In the genomic region with DNA sequence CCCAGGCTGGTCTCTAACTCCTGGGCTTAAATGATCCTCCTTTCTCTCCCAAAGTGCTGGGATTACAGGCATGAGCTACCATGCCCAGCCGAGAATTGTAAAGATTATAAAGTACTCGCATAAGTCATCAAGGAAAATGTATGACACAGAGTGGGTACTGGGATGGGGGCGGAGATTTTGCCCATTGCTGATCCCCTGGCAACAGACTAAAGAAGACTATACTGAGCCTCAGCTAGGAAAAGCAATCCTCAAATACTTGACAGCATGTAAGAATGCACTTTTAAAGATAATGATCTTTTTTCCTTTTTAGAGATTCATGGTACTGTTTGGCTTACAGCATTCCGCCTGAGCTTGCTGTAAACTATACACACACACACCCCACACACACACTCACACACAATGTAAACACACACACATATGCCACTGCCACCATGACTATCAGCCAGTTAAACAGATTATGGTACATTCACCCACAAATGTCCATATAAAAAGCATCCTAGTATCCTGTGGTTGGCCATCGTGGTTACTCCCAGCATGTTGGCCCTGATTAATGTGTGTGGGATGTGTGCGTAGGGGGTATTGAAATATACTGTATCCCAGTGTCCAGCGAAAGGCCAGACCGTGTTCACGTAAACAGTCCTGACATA, we compare ENCODE assay signal across 27 cellular contexts.
DNase-seq lines count a peak whose midpoint lies in the region; ATAC-seq, FAIRE-seq and TF ChIP-seq lines count a peak whose summit lies in the region.
"Had no signal": no experiment of that assay in that cellular context is flagged by ENCODE, and none has a peak within 500 bp of the region (broad histone marks: within the 10 kb centered on the region; RNA-seq: fewer than 3 reads in every experiment).

No MANE protein-coding gene starts in this region.

- no peak for TF ChIP-seq RAD21 in K562 (CRISPR knock-in tag; conservative IDR thresholded peaks at IDR 0.05 in 1 of 2, IDR thresholded peaks at IDR 0.05 in 1 of 2)

- POLR2A ChIA-PET in K562 (lab: Yijun Ruan, JAX): interaction anchor here (0.6 to 1.3 kb wide), 2 partner anchors 18 to 1394 kb away, joined by 4 read pairs; no protein-coding TSS in a partner anchor

- H3K27me3 ChIP-seq in MG63 (no peaks in the 10 kb centered on the region), K562 (ENCODE audit: control insufficient read depth in 2 of 2, insufficient read depth in 2 of 2, low read length in 2 of 2) (no peaks in the 10 kb centered on the region)
- H3K27me3 ChIP-seq: colonic mucosa, foreskin keratinocyte, uterus had no signal

- no peak for TF ChIP-seq EP300 in K562 (IDR thresholded peaks at IDR 0.05; ENCODE audit: low read length)

- CTCF ChIA-PET in K562 (lab: Yijun Ruan, JAX; ENCODE audit: low intra/inter-chr PET ratio): no interaction called here

- H3K4me3 Mint-ChIP-seq in nephron: no peak overlapping the region
- H3K4me3 Mint-ChIP-seq: activated CD4-positive, alpha-beta T cell treated with anti-CD3 and anti-CD28 coated beads, Interleukin-2, amount 10 ng/mL, durations not matched to agents 7 days and 5 days; activated naive CD8-positive, alpha-beta T cell treated with anti-CD3 and anti-CD28 coated beads, Interleukin-2, amount 50 U/mL, for 24 hours; activated T-cell treated with anti-CD3 and anti-CD28 coated beads, Interleukin-2, amount 50 U/mL, for 4 hours; CD14-positive monocyte; stimulated activated naive CD8-positive, alpha-beta T cell treated with anti-CD3 and anti-CD28 coated beads, Interleukin-15, Interleukin-2, amounts not matched to agents 100 ng/mL and 50 ng/mL, for 24 hours had no signal

- peaks cover 21% of the 10 kb centered on the region for H3K4me1 Mint-ChIP-seq in nephron
- H3K4me1 Mint-ChIP-seq: activated CD4-positive, alpha-beta T cell treated with anti-CD3 and anti-CD28 coated beads, Interleukin-2, amount 10 ng/mL, durations not matched to agents 7 days and 5 days; activated naive CD8-positive, alpha-beta T cell treated with anti-CD3 and anti-CD28 coated beads, Interleukin-2, amount 50 U/mL, for 24 hours; CD14-positive monocyte had no signal

- no TSS peak for BruUV-seq in K562 (replicated peaks; lab: Mats Ljungman, UMichigan)

- H2AFZ ChIP-seq in K562 (ENCODE audit: low read depth, low read length): peak overlapping the region; percentile 38

- peak overlapping the region in 2 of 3 experiments; percentile 32 to 40 for H3K27ac Mint-ChIP-seq in nephron
- H3K27ac Mint-ChIP-seq: activated CD4-positive, alpha-beta T cell treated with anti-CD3 and anti-CD28 coated beads, Interleukin-2, amount 10 ng/mL, durations not matched to agents 7 days and 5 days; activated naive CD8-positive, alpha-beta T cell treated with anti-CD3 and anti-CD28 coated beads, Interleukin-2, amount 50 U/mL, for 24 hours; CD14-positive monocyte; stimulated activated naive CD8-positive, alpha-beta T cell treated with anti-CD3 and anti-CD28 coated beads, Interleukin-15, Interleukin-2, amounts not matched to agents 100 ng/mL and 50 ng/mL, for 24 hours had no signal

- H3K4me3 ChIP-seq in MG63: no peak overlapping the region
- H3K4me3 ChIP-seq in K562: no peak overlapping the region
- H3K4me3 ChIP-seq: colonic mucosa, left ventricle myocardium inferior, thoracic aorta, uterus had no signal

- peaks cover 15 to 78% of the 10 kb centered on the region in 2 experiments for H3K4me1 ChIP-seq in K562 (replicated peaks in 1 of 2; ENCODE audit: control insufficient read depth in 2 of 2, insufficient read depth in 2 of 2, low read length in 2 of 2)
- H3K4me1 ChIP-seq: colonic mucosa, foreskin keratinocyte, left ventricle myocardium inferior, uterus had no signal

- H3K79me2 ChIP-seq in K562 (ENCODE audit: control insufficient read depth, insufficient read depth, low read length): peaks cover 99% of the 10 kb centered on the region

- H3K27me3 Mint-ChIP-seq in nephron (ENCODE audit: low read depth): no peaks in the 10 kb centered on the region
- H3K27me3 Mint-ChIP-seq: activated CD4-positive, alpha-beta T cell treated with anti-CD3 and anti-CD28 coated beads, Interleukin-2, amount 10 ng/mL, durations not matched to agents 7 days and 5 days; activated naive CD8-positive, alpha-beta T cell treated with anti-CD3 and anti-CD28 coated beads, Interleukin-2, amount 50 U/mL, for 24 hours; stimulated activated naive CD8-positive, alpha-beta T cell treated with anti-CD3 and anti-CD28 coated beads, Interleukin-15, Interleukin-2, amounts not matched to agents 100 ng/mL and 50 ng/mL, for 24 hours had no signal

- peak overlapping the region; percentile 84 for H3K4me2 ChIP-seq in K562 (ENCODE audit: insufficient read depth, low read length)

- H3K9me3 Mint-ChIP-seq in nephron: peaks cover 11% of the 10 kb centered on the region
- H3K9me3 Mint-ChIP-seq: activated CD4-positive, alpha-beta T cell treated with anti-CD3 and anti-CD28 coated beads, Interleukin-2, amount 10 ng/mL, durations not matched to agents 7 days and 5 days; activated naive CD8-positive, alpha-beta T cell treated with anti-CD3 and anti-CD28 coated beads, Interleukin-2, amount 50 U/mL, for 24 hours; activated T-cell treated with anti-CD3 and anti-CD28 coated beads, Interleukin-2, amount 50 U/mL, for 4 hours; stimulated activated naive CD8-positive, alpha-beta T cell treated with anti-CD3 and anti-CD28 coated beads, Interleukin-15, Interleukin-2, amounts not matched to agents 100 ng/mL and 50 ng/mL, for 24 hours had no signal

- H3K36me3 ChIP-seq in MG63: no peaks in the 10 kb centered on the region
- H3K36me3 ChIP-seq in K562 (ENCODE audit: control insufficient read depth, insufficient read depth, low read length): peaks cover 13% of the 10 kb centered on the region; the same call in 2 of the 3 replicates
- H3K36me3 ChIP-seq: colonic mucosa, left ventricle myocardium inferior, thoracic aorta, uterus had no signal

- in situ Hi-C loops in K562 (cut with MboI): no loop called here

- peak; percentile 76 for FAIRE-seq in K562 (lab: Jason Lieb, UNC)
- FAIRE-seq: D721Med, islet of Langerhans had no signal

- H3K9me1 ChIP-seq in K562 (ENCODE audit: control insufficient read depth, insufficient read depth, low read length): no peaks in the 10 kb centered on the region

- H3K9ac ChIP-seq in K562 (ENCODE audit: insufficient read depth in 1 of 2, low read depth in 2 of 2, low read length in 2 of 2): peak overlapping the region in 1 of 2 experiments; percentile 67; a peak in 2 of 4 replicates

- WGBS in K562 (ENCODE audit: insufficient coverage, low coverage, missing lambda C conversion rate): 10% methylated on average over 8 of the region's 9 CpGs

- H3K36me3 Mint-ChIP-seq in nephron (ENCODE audit: low read depth): no peaks in the 10 kb centered on the region
- H3K36me3 Mint-ChIP-seq: CD14-positive monocyte had no signal

- no peaks in the 10 kb centered on the region for H4K20me1 ChIP-seq in K562 (replicated peaks; ENCODE audit: control insufficient read depth, insufficient read depth, low read length)

- intact Hi-C loops in K562 (cut with micrococcal nuclease): no loop called here

- DNase-seq in ELR (ENCODE audit: low read depth) (peak; percentile 13), MG63 (peak; percentile 47), K562 (ENCODE audit: extremely low read depth in 1 of 4, low spot score in 3 of 4) (no peak), NCI-H1436 (lab: John Stamatoyannopoulos, UW) (no peak)
- DNase-seq in activated CD4-positive, alpha-beta T cell treated with anti-CD3 and anti-CD28 coated beads, Interleukin-2, amount 50 U/mL, for 48 hours: no peak
- DNase-seq in activated CD4-positive, alpha-beta T cell treated with anti-CD3 and anti-CD28 coated beads for 1 hour: no peak
- DNase-seq: activated CD4-positive, alpha-beta T cell treated with anti-CD3 and anti-CD28 coated beads, Interleukin-2, amount 10 ng/mL, durations not matched to agents 7 days and 5 days; activated gamma-delta T cell treated with Interleukin-2 at 50 U/mL for 16 hours; activated naive CD8-positive, alpha-beta T cell treated with anti-CD3 and anti-CD28 coated beads, Interleukin-2, amount 50 U/mL, for 24 hours; activated T-cell treated with anti-CD3 and anti-CD28 coated beads, Interleukin-2, amount 50 U/mL, for 4 hours; colonic mucosa; effector memory CD4-positive, alpha-beta T cell; foreskin keratinocyte; GOT3; left ventricle myocardium inferior; NCI-H1417; NCI-H2081; NCI-H774; nucleus accumbens; uterus had no signal

- ATAC-seq in K562: peak; percentile 34
- ATAC-seq in GM21447 (IDR thresholded peaks at IDR 0.05; ENCODE audit: unreplicated experiment): no peak
- ATAC-seq: activated naive CD8-positive, alpha-beta T cell treated with anti-CD3 and anti-CD28 coated beads, Interleukin-2, amount 50 U/mL, for 24 hours; activated T-cell treated with anti-CD3 and anti-CD28 coated beads, Interleukin-2, amount 50 U/mL, for 4 hours; foreskin keratinocyte had no signal

- TF ChIP-seq CTCF in K562 (IDR thresholded peaks at IDR 0.05 in 2 of 3, conservative IDR thresholded peaks at IDR 0.05 in 1 of 3; ENCODE audit: insufficient read depth in 2 of 3, low read depth in 1 of 3, low read length in 3 of 3): no peak
- TF ChIP-seq CTCF in nephron (IDR thresholded peaks at IDR 0.05; ENCODE audit: unreplicated experiment in 3 of 3): no peak

- H3K27ac ChIP-seq in K562 (ENCODE audit: extremely low read depth, low read depth, low read length): peak overlapping the region; percentile 87
- H3K27ac ChIP-seq: colonic mucosa, foreskin keratinocyte, left ventricle myocardium inferior, thoracic aorta, uterus had no signal

- TF ChIP-seq POLR2A in K562 (conservative IDR thresholded peaks at IDR 0.05): no peak

- H3K9me3 ChIP-seq in MG63 (no peaks in the 10 kb centered on the region), K562 (replicated peaks; ENCODE audit: control insufficient read depth, insufficient read depth, low read depth, low read length) (no peaks in the 10 kb centered on the region)
- H3K9me3 ChIP-seq: colonic mucosa, left ventricle myocardium inferior, thoracic aorta, uterus had no signal

TF ChIP-seq in K562, 482 proteins besides CTCF, POLR2A, EP300 and RAD21 (continues in another document):
- TF ChIP-seq ZNF146 (CRISPR knock-in tag; IDR thresholded peaks at IDR 0.05; ENCODE audit: unreplicated experiment): no peak
- TF ChIP-seq MEF2D (tag; conservative IDR thresholded peaks at IDR 0.05; ENCODE audit: low read depth): peak; percentile 43; the same call in 1 of the 2 replicates
- TF ChIP-seq GTF2F1 (IDR thresholded peaks at IDR 0.05; ENCODE audit: low read depth, low read length): no peak
- TF ChIP-seq ZNF780A (CRISPR knock-in tag; IDR thresholded peaks at IDR 0.05): no peak

Comparison
In these comparisons a context has a peak if more than half of its experiments do, and no peak if none do; other contexts are left out.
1. DNase-seq: peak in ELR (single experiment) and MG63 (single experiment); none in K562 (0 of 4), NCI-H1436 (single experiment), activated CD4-positive, alpha-beta T cell treated with anti-CD3 and anti-CD28 coated beads, Interleukin-2, amount 50 U/mL, for 48 hours (0 of 2) and activated CD4-positive, alpha-beta T cell treated with anti-CD3 and anti-CD28 coated beads for 1 hour (single experiment).